Comparison of ENCODE assay signal across 8 cellular contexts in the genomic region with DNA sequence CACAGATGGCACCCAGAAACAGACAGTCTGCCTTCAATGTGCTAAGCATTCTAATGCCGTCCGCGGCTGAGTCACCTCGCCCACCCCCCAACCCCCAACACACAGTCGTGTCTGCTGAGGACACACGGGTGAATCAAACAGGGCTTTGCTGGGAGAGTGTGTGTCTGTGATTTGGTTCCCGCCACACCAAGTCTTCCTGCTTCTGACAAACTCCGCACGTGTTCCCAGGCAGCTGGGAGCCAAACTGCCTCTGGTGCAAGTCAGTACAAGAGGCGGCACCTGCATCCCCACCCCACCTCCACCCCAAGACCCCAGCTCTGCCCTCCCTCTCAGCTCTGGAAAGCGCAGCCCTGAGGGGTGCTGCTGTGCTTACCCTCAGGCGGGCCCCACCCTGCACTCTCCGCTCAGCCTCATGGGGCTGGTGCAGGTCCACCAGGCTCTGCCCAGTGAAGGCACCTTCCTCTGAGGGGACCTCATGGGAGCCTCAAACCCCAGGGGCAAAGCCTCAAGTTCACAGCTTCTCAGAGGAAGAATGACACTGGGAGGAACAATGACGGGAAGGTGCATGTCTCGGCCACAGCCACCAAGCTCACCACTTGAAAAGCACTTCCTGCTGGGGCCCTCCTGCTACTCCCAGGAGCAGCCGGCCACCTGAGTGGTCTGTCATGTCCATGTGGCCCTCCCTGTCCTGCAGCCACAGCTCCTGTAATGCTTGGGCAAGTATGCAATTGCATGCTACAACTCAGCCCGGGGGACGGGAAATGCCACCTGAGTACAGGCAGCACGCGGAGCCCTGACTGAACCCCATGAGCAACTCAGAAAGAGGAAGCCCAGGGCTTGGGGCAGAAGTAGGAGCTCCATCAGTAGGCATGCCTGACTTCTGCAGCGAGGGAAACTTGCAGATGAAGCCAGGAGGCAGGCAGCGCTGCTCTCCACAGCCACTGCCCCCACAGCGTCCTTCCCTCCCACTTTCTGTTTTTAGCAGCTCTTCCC. TPM values are rescaled to one million over a fixed set of nuclear protein-coding genes. Genes with fewer than 3 reads are reported as not detected.
DNase-seq lines count a peak whose midpoint lies in the region; ATAC-seq, FAIRE-seq and TF ChIP-seq lines count a peak whose summit lies in the region.

No MANE protein-coding gene starts in this region.

- no peak for FAIRE-seq in frontal cortex (lab: Jason Lieb, UNC)
- no peak for FAIRE-seq in HTR-8/SVneo (lab: Jason Lieb, UNC)

- no peaks in the 10 kb centered on the region for H3K9me3 ChIP-seq in spleen

- WGBS in spleen, 5 donors, result 12 to 29% (median 22%) methylated on average over 12 to 23 of the region's 23 CpGs

- intact Hi-C loops in spleen (cut with DNase I; ENCODE audit: low total_unique reads), result no loop called here

- ATAC-seq in HG03565 (IDR thresholded peaks at IDR 0.05; ENCODE audit: unreplicated experiment), result no peak

- peaks cover 0 to 6% (median 0%) of the 10 kb centered on the region in 6 donors for H3K36me3 ChIP-seq in spleen

- peak in 1 of 11 experiments; percentile 11 for TF ChIP-seq CTCF in spleen (IDR thresholded peaks at IDR 0.05 in 8 of 11, conservative IDR thresholded peaks at IDR 0.05 in 3 of 11)

- DNase-seq in GF-D8 (lab: John Stamatoyannopoulos, UW) (peak; percentile 59), NOMO-1 treated with DMSO at 0.1 percent for 48 hours (lab: John Stamatoyannopoulos, UW; ENCODE audit: unreplicated experiment) (peak; percentile 83), activated T-helper 1 cell treated with Interleukin-2 at 50 U/mL for 16 hours (ENCODE audit: low read depth) (peak; percentile 39), glomerular visceral epithelial cell (ENCODE audit: extremely low spot score) (peak; percentile 45), spleen (peak; percentile 94), frontal cortex (ENCODE audit: low spot score in 2 of 2) (no peak), HTR-8/SVneo (ENCODE audit: insufficient read length, low spot score) (no peak)

- TF ChIP-seq POLR2A in spleen (IDR thresholded peaks at IDR 0.05), result no peak

- H3K4me1 ChIP-seq in spleen, result peaks cover 77 to 100% (median 100%) of the 10 kb centered on the region in 6 donors

- H3K27me3 ChIP-seq in spleen (replicated peaks in 1 of 7), result no peaks in the 10 kb centered on the region

- peak overlapping the region; percentile 76 to 94 (median 86) for H3K27ac ChIP-seq in spleen

- H3K4me3 ChIP-seq in spleen, result peak overlapping the region; percentile 15 to 70 (median 42)

RNA-seq across cellular contexts. Expression of gene SLC35E1, which starts 15.1 kb away (rescaled TPM):
- total RNA-seq in spleen (10 to 100 TPM; 26.8 to 36.6 (median 33.0) TPM), frontal cortex (22.8 TPM)
- 10 to 100 TPM; 13.2 to 21.8 (median 16.4) TPM for polyA plus RNA-seq in spleen

RNA-seq across cellular contexts. Expression of gene MED26, which starts 40.7 kb away (rescaled TPM):
- total RNA-seq in spleen, result 10 to 100 TPM; 10.4 to 20.4 (median 17.1) TPM
- polyA plus RNA-seq in spleen, result 1 to 10 TPM; 6.5 to 9.8 (median 8.8) TPM
- 3.7 TPM for total RNA-seq in frontal cortex

RNA-seq across cellular contexts. Expression of gene CHERP, which starts 45.1 kb away (rescaled TPM):
- 10 to 100 TPM; 19.7 to 55.6 (median 43.8) TPM for total RNA-seq in spleen
- 10 to 100 TPM; 14.3 to 32.5 (median 16.7) TPM for polyA plus RNA-seq in spleen
- 5.3 TPM for total RNA-seq in frontal cortex

Comparison
In these comparisons a context has a peak if more than half of its experiments do, and no peak if none do; other contexts are left out.
1. DNase-seq: peak in GF-D8 (single experiment), NOMO-1 treated with DMSO at 0.1 percent for 48 hours (single experiment), activated T-helper 1 cell treated with Interleukin-2 at 50 U/mL for 16 hours (single experiment), glomerular visceral epithelial cell (single experiment) and spleen (single experiment); none in frontal cortex (0 of 2) and HTR-8/SVneo (single experiment).